8 cellular contexts compared by ENCODE assay signal in the genomic region with DNA sequence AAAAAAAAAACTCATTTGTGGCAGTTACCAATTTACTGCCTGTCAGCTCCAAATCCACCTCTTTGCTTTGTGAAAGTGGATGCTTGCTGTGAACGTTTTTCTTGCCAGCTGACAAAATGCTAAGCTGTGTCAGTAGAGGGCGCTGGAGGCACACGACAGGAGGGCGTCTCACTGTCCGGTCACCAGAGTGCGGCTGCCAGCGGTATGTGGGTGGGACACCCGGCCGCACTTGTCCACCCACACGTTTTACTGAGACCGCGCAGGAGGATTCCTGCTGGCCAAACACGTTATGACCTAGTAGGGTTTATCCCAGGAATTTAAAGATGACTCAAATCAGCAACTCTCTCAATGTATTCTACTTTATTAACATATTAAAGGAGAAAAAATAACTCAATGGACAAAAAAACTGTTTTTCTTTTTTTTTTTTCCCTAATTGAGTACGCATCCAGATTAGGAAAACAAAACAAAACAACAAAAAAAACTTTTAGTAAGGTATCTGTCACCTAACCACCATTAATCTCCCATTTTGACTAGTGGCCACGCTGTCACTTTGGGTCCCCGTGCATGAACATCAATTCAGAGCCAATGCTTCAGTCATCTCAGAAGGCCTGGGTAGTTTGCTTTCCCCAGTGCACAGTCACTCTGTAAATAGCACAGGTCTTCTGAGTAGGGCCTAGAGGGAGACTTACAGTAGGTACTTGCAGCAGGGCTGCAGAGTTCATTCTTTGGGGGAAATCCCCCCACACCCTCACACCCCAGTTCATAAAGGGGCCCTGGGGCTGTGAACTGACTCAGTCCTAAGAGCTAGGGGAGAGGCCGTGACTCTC. TPM values are rescaled to one million over a fixed set of nuclear protein-coding genes. Genes with fewer than 3 reads are reported as not detected.
DNase-seq lines count a peak whose midpoint lies in the region; ATAC-seq and TF ChIP-seq lines count a peak whose summit lies in the region.

No MANE protein-coding gene starts in this region.

- H3K9me3 ChIP-seq in WERI-Rb-1 (ENCODE audit: severe bottlenecking): no peaks in the 10 kb centered on the region

- intact Hi-C loops in MCF 10A (cut with micrococcal nuclease): loop anchor here (1.0 kb wide), 2 partner anchors 37 to 174 kb away; no protein-coding TSS in a partner anchor

- no TSS peak for BruUV-seq in MCF 10A (replicated peaks; lab: Mats Ljungman, UMichigan)

- no peak overlapping the region for H3K27ac ChIP-seq in WERI-Rb-1

- H3K9me3 Mint-ChIP-seq in MCF 10A (ENCODE audit: unreplicated experiment) (peaks cover 10% of the 10 kb centered on the region), immature natural killer cell (no peaks in the 10 kb centered on the region)

- H3K27ac Mint-ChIP-seq in MCF 10A (ENCODE audit: low read depth, unreplicated experiment) (peak overlapping the region; percentile 53), immature natural killer cell (peak overlapping the region in 2 of 6 donors; percentile 42 to 81)

- H3K36me3 Mint-ChIP-seq in MCF 10A (ENCODE audit: insufficient read depth, unreplicated experiment) (no peaks in the 10 kb centered on the region), immature natural killer cell (peaks cover 0 to 4% (median 0%) of the 10 kb centered on the region in 3 donors)

- TF ChIP-seq CTCF in WERI-Rb-1 (IDR thresholded peaks at IDR 0.05; ENCODE audit: low read depth, low read length) (peak; percentile 77), MCF 10A (IDR thresholded peaks at IDR 0.05; ENCODE audit: unreplicated experiment) (peak; percentile 89)

- ATAC-seq in GM18861 (IDR thresholded peaks at IDR 0.05; ENCODE audit: unreplicated experiment): peak; percentile 69
- ATAC-seq in HG03064 (IDR thresholded peaks at IDR 0.05; ENCODE audit: low read depth, unreplicated experiment): peak; percentile 84

- no peak overlapping the region for H3K4me3 Mint-ChIP-seq in MCF 10A (ENCODE audit: unreplicated experiment)
- H3K4me3 Mint-ChIP-seq in immature natural killer cell: peak overlapping the region in 2 of 5 donors; percentile 5 to 57

- POLR2A ChIA-PET in MCF 10A (lab: Yijun Ruan, JAX): interaction anchor here (0.6 kb wide), 1 partner anchor 48 kb away, joined by 3 read pairs; no protein-coding TSS in a partner anchor

- H3K4me1 Mint-ChIP-seq in MCF 10A (ENCODE audit: insufficient read depth, unreplicated experiment) (no peaks in the 10 kb centered on the region), immature natural killer cell (peaks cover 8 to 9% of the 10 kb centered on the region in 2 donors)

- H3K27me3 ChIP-seq in WERI-Rb-1 (ENCODE audit: insufficient read depth, low read depth, severe bottlenecking): no peaks in the 10 kb centered on the region

- no peaks in the 10 kb centered on the region for H3K36me3 ChIP-seq in WERI-Rb-1

- CTCF ChIA-PET in MCF 10A (lab: Yijun Ruan, JAX): interaction anchor here (0.6 to 3.5 kb wide), 25 partner anchors 9 to 170 kb away, joined by 3 to 31 read pairs (median 4); no protein-coding TSS in a partner anchor

- DNase-seq in AG08396 (ENCODE audit: low spot score) (peak; percentile 94), NCI-H2171 treated with DMSO at 0.1 percent for 48 hours (lab: John Stamatoyannopoulos, UW) (peak; percentile 63), WERI-Rb-1 (peak; percentile 70), MCF 10A (ENCODE audit: unreplicated experiment) (peak; percentile 88), immature natural killer cell (peak; percentile 62 to 69 (median 66))
- DNase-seq in stimulated activated CD4-positive, alpha-beta T cell treated with anti-CD3 and anti-CD28 coated beads, Interleukin-15, amount 100 ng/mL, for 48 hours (ENCODE audit: low read depth in 2 of 2): peak; percentile 80 to 86

- no peak overlapping the region for H3K4me3 ChIP-seq in WERI-Rb-1 (ENCODE audit: low read depth, low read length)

- H3K27me3 Mint-ChIP-seq in MCF 10A (ENCODE audit: insufficient read depth, unreplicated experiment) (no peaks in the 10 kb centered on the region), immature natural killer cell (ENCODE audit: low read depth in 3 of 3) (no peaks in the 10 kb centered on the region)

RNA-seq across cellular contexts. Expression of a gene that starts 43.8 kb away (rescaled TPM):
- total RNA-seq in MCF 10A (2022): 1,642 and 1,967 TPM in 2 replicates
- 1,000 to 10,000 TPM in 1 of 3 donors, 100 to 1,000 TPM in 2; 429 to 1,389 (median 854) TPM for polyA plus RNA-seq in immature natural killer cell

RNA-seq across cellular contexts. Expression of a gene that starts 53.8 kb away (rescaled TPM):
- 8.0 and 11.2 TPM in 2 replicates for total RNA-seq in MCF 10A (2022)
- polyA plus RNA-seq in immature natural killer cell: 1 to 10 TPM in 2 of 3 donors, under 1 TPM in 1; 0.62 to 1.9 (median 1.8) TPM
